In the genomic region with DNA sequence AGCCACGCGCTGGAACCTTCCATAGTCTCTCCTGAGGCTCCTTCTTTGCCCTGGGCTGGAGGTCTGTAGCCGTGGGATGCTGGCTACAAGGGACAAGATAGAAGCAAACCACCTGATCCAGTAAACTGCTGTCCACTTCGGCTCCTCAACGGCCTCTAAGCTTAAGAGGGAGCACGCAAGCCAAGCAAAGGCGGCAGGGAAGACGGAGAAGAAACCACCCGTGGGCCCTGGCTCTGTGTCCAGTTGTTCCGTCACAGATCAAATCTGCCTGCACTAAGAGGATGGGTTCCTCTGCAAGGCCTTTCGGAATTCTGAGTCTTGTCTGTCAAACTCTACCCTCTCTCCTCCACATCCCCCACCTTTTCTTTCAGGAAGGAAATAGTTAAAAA, we compare ENCODE assay signal across 10 cellular contexts. TPM values are rescaled to one million over a fixed set of nuclear protein-coding genes. Genes with fewer than 3 reads are reported as not detected.
DNase-seq lines count a peak whose midpoint lies in the region; ATAC-seq and TF ChIP-seq lines count a peak whose summit lies in the region.
"Had no signal": no experiment of that assay in that cellular context is flagged by ENCODE, and none has a peak within 500 bp of the region (broad histone marks: within the 10 kb centered on the region; RNA-seq: fewer than 3 reads in every experiment).

No MANE protein-coding gene starts in this region.

- 69 to 70% methylated on average over 11 of the region's 11 CpGs for WGBS in esophagus, 2 donors
- WGBS in tibial nerve, 2 donors, result 53 to 76% methylated on average over 11 of the region's 11 CpGs

- peak overlapping the region; percentile 32 to 35; a peak in 3 of 4 replicates for H3K4me3 ChIP-seq in Panc1 (ENCODE audit: low read depth in 2 of 2, low read length in 2 of 2)
- peak overlapping the region; percentile 40 to 59 for H3K4me3 ChIP-seq in esophagus (ENCODE audit: low read depth in 1 of 2, low read length in 2 of 2)
- H3K4me3 ChIP-seq in mucosa of rectum (ENCODE audit: low read length in 2 of 2), result peak overlapping the region; percentile 33 to 50
- H3K4me3 ChIP-seq in tibial nerve, result peak overlapping the region; percentile 36 to 59 (median 40)

- no peaks in the 10 kb centered on the region for H3K36me3 ChIP-seq in Panc1 (ENCODE audit: control insufficient read depth, insufficient read depth, low read length)
- H3K36me3 ChIP-seq in esophagus (ENCODE audit: control insufficient read depth in 2 of 2, insufficient read depth in 2 of 2, low read length in 1 of 2), result no peaks in the 10 kb centered on the region
- H3K36me3 ChIP-seq in mucosa of rectum (ENCODE audit: control insufficient read depth in 2 of 2, insufficient read depth in 2 of 2, low read length in 2 of 2), result no peaks in the 10 kb centered on the region
- H3K36me3 ChIP-seq in tibial nerve, result no peaks in the 10 kb centered on the region

- TF ChIP-seq POLR2A in tibial nerve (IDR thresholded peaks at IDR 0.05), result no peak

- no peak for TF ChIP-seq EP300 in tibial nerve (IDR thresholded peaks at IDR 0.05)

- no peak for ATAC-seq in Panc1

- CTCF ChIA-PET in Panc1 (lab: Charles Lee), result no interaction called here

- POLR2A ChIA-PET in Panc1 (lab: Charles Lee), result no interaction called here

- intact Hi-C loops in Panc1 (cut with micrococcal nuclease; ENCODE audit: unreplicated experiment), result no loop called here

- H3K27me3 ChIP-seq in Panc1 (ENCODE audit: control insufficient read depth, insufficient read depth, low read length) (peaks cover 2% of the 10 kb centered on the region; the same call in 1 of the 2 replicates), esophagus (ENCODE audit: control insufficient read depth in 1 of 2, insufficient read depth in 2 of 2, low read length in 2 of 2) (no peaks in the 10 kb centered on the region), mucosa of rectum (ENCODE audit: control insufficient read depth in 2 of 2, insufficient read depth in 2 of 2, low read length in 2 of 2) (peaks cover 4 to 5% of the 10 kb centered on the region in 2 donors), tibial nerve (no peaks in the 10 kb centered on the region)

- no peaks in the 10 kb centered on the region for H3K9me3 ChIP-seq in Panc1 (ENCODE audit: control insufficient read depth, insufficient read depth, low read depth, low read length)
- H3K9me3 ChIP-seq in esophagus (ENCODE audit: control insufficient read depth in 2 of 2, insufficient read depth in 1 of 2, low read depth in 1 of 2, low read length in 1 of 2), result peaks cover 0 to 2% of the 10 kb centered on the region in 2 donors
- H3K9me3 ChIP-seq in mucosa of rectum (ENCODE audit: control insufficient read depth in 2 of 2, low read length in 2 of 2), result no peaks in the 10 kb centered on the region
- H3K9me3 ChIP-seq in tibial nerve, result no peaks in the 10 kb centered on the region

- no peak overlapping the region for H3K9ac ChIP-seq in mucosa of rectum (ENCODE audit: low read depth in 1 of 2, low read length in 2 of 2)

- no TSS peak for BruUV-seq in Panc1 (replicated peaks; lab: Mats Ljungman, UMichigan)

- DNase-seq in Panc1 (ENCODE audit: low read depth, low spot score) (no peak), tibial nerve (ENCODE audit: low spot score in 2 of 2) (no peak), NCI-H1694 (lab: John Stamatoyannopoulos, UW) (no peak), glomerular visceral epithelial cell (ENCODE audit: extremely low spot score) (no peak)
- DNase-seq in central memory CD4-positive, alpha-beta T cell, result no peak
- DNase-seq: activated effector memory CD4-positive, alpha-beta T cell treated with anti-CD3 and anti-CD28 coated beads, Interleukin-2, amount 50 U/mL, for 16 hours; erythroblast; NCI-H524 treated with DMSO at 0.1 percent for 48 hours had no signal

- H3K27ac ChIP-seq in Panc1 (ENCODE audit: low read length) (no peak overlapping the region), esophagus (ENCODE audit: low read depth in 2 of 2, low read length in 1 of 2) (peak overlapping the region; percentile 22 to 34), mucosa of rectum (ENCODE audit: low read depth in 2 of 2, low read length in 2 of 2) (peak overlapping the region in 1 of 2 donors; percentile 39), tibial nerve (peak overlapping the region in 3 of 4 donors; percentile 57 to 85 (median 57))

- in situ Hi-C loops in Panc1 (cut with HindIII; ENCODE audit: low pct_unique_long_range_greater_than_20kb, low sequenced_read_pairs), result no loop called here

- TF ChIP-seq CTCF in Panc1 (IDR thresholded peaks at IDR 0.05) (no peak), tibial nerve (IDR thresholded peaks at IDR 0.05) (no peak)

- H3K4me1 ChIP-seq in Panc1 (ENCODE audit: control insufficient read depth, insufficient read depth, low read length) (no peaks in the 10 kb centered on the region), esophagus (ENCODE audit: control insufficient read depth in 2 of 2, insufficient read depth in 2 of 2, low read length in 1 of 2) (peaks cover 2 to 12% of the 10 kb centered on the region in 2 donors), mucosa of rectum (ENCODE audit: control insufficient read depth in 2 of 2, insufficient read depth in 2 of 2, low read length in 2 of 2) (no peaks in the 10 kb centered on the region), tibial nerve (peaks cover 0 to 21% (median 0%) of the 10 kb centered on the region in 4 donors)

RNA-seq across cellular contexts. Expression of gene EDNRA, which starts 0.4 kb away (rescaled TPM):
- total RNA-seq in Panc1 (2021; ENCODE audit: unreplicated experiment) (0.13 TPM), tibial nerve (10 to 100 TPM; 12.7 to 25.5 (median 19.4) TPM)
- not detected for polyA plus RNA-seq in Panc1 (2012; ENCODE audit: insufficient read length)
- 1 to 10 TPM in 1 of 2 donors, under 1 TPM in 1; 0.49 to 1.6 TPM for polyA plus RNA-seq in esophagus

Comparison
In these comparisons a context has a peak if more than half of its experiments do, and no peak if none do; other contexts are left out.
1. RNA of gene EDNRA, which starts 0.4 kb away (total RNA-seq): 12.7 to 25.5 TPM in tibial nerve; 0.13 TPM in Panc1 (single experiment); every median in the first group is over 10 times any median in the second.
2. Peak in every context shown above with its lines, with median percentiles within 50 percentile points of each other: H3K4me3 ChIP-seq.